21 cellular contexts compared by ENCODE assay signal in the genomic region with DNA sequence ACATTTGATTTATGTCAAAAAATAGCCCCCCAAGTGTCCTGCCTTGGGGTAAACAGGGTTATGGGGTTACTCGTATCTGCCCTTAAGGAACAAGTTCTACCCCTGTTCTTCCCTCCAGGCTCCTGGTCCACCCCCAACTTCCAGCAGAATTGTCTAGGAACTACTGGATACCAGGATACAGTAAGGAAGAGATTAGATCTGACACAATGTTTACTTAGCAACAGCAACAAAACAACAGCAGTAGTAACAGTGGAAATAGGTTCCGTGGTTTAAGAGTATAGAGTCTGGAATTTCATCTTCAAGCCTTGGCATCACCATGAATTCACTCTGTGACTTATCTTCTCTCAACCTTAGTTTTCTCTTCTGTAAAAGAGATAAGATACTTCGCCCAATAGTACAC. TPM values are rescaled to one million over a fixed set of nuclear protein-coding genes. Genes with fewer than 3 reads are reported as not detected.
DNase-seq lines count a peak whose midpoint lies in the region; ATAC-seq, FAIRE-seq and TF ChIP-seq lines count a peak whose summit lies in the region.
"Had no signal": no experiment of that assay in that cellular context is flagged by ENCODE, and none has a peak within 500 bp of the region (broad histone marks: within the 10 kb centered on the region; RNA-seq: fewer than 3 reads in every experiment).

No MANE protein-coding gene starts in this region.

- H3K9me3 ChIP-seq in small intestine (ENCODE audit: control insufficient read depth, low read depth): no peaks in the 10 kb centered on the region
- H3K9me3 ChIP-seq: sigmoid colon, upper lobe of right lung had no signal

- H3K36me3 Mint-ChIP-seq in activated CD4-positive, alpha-beta memory T cell treated with anti-CD3 and anti-CD28 coated beads, Interleukin-2, amount 10 ng/mL, durations not matched to agents 7 days and 5 days (ENCODE audit: low read depth): peaks cover 8% of the 10 kb centered on the region

- H3K4me3 ChIP-seq in fibroblast of pulmonary artery (replicated peaks; ENCODE audit: low read depth, low read length) (no peak overlapping the region), small intestine (ENCODE audit: low read depth in 1 of 2, low read length in 2 of 2) (no peak overlapping the region)
- H3K4me3 ChIP-seq: neural progenitor cell, PC-9, sigmoid colon, upper lobe of right lung had no signal

- peaks cover 34% of the 10 kb centered on the region for H3K4me1 Mint-ChIP-seq in activated CD4-positive, alpha-beta memory T cell treated with anti-CD3 and anti-CD28 coated beads, Interleukin-2, amount 10 ng/mL, durations not matched to agents 7 days and 5 days

- peak; percentile 1; the same call in 2 of the 3 replicates for ATAC-seq in SK-N-SH treated with all-trans-retinoic acid at 6 μM for 48 hours
- ATAC-seq in GM18511 (IDR thresholded peaks at IDR 0.05; ENCODE audit: unreplicated experiment): no peak
- ATAC-seq: activated naive CD4-positive, alpha-beta T cell treated with anti-CD3 and anti-CD28 coated beads, Interleukin-2, amount 50 U/mL, for 72 hours; upper lobe of right lung had no signal

- no peak overlapping the region for H3K27ac Mint-ChIP-seq in activated CD4-positive, alpha-beta memory T cell treated with anti-CD3 and anti-CD28 coated beads, Interleukin-2, amount 10 ng/mL, durations not matched to agents 7 days and 5 days

- peak; percentile 9 for DNase-seq in NCI-H2029 (lab: John Stamatoyannopoulos, UW)
- DNase-seq in NCI-H2029 treated with DMSO at 0.1 percent for 48 hours (lab: John Stamatoyannopoulos, UW): no peak
- DNase-seq in fibroblast of pulmonary artery (ENCODE audit: low read depth): peak; percentile 67
- peak; percentile 34 for DNase-seq in small intestine
- no peak for DNase-seq in cerebellar cortex (ENCODE audit: low spot score)
- DNase-seq in activated CD4-positive, alpha-beta memory T cell treated with anti-CD3 and anti-CD28 coated beads, Interleukin-2, amount 10 ng/mL, durations not matched to agents 7 days and 5 days: no peak
- DNase-seq: ACHN; activated CD4-positive, CD25-positive, alpha-beta regulatory T cell; erythroblast; NCI-H1417; NCI-H524; sigmoid colon; stimulated activated CD4-positive, alpha-beta T cell treated with anti-CD3 and anti-CD28 coated beads, Interleukin-4, amount 100 ng/mL, for 4 hours; upper lobe of right lung had no signal

- no peaks in the 10 kb centered on the region for H3K9me3 Mint-ChIP-seq in activated CD4-positive, alpha-beta memory T cell treated with anti-CD3 and anti-CD28 coated beads, Interleukin-2, amount 10 ng/mL, durations not matched to agents 7 days and 5 days
- H3K9me3 Mint-ChIP-seq: activated naive CD4-positive, alpha-beta T cell treated with anti-CD3 and anti-CD28 coated beads, Interleukin-2, amount 50 U/mL, for 72 hours; IgD-negative memory B cell had no signal

- no peak overlapping the region for H3K4me3 Mint-ChIP-seq in activated CD4-positive, alpha-beta memory T cell treated with anti-CD3 and anti-CD28 coated beads, Interleukin-2, amount 10 ng/mL, durations not matched to agents 7 days and 5 days

- TF ChIP-seq CTCF in fibroblast of pulmonary artery (IDR thresholded peaks at IDR 0.05; ENCODE audit: low read length, missing control alignments): no peak

- CTCF ChIA-PET in activated CD4-positive, alpha-beta memory T cell treated with anti-CD3 and anti-CD28 coated beads, Interleukin-2, amount 10 ng/mL, durations not matched to agents 7 days and 5 days (lab: Charles Lee): no interaction called here

- no peak overlapping the region for H3K27ac ChIP-seq in small intestine (ENCODE audit: low read depth in 1 of 2, low read length in 1 of 2)
- H3K27ac ChIP-seq: neural progenitor cell, PC-9, sigmoid colon, upper lobe of right lung had no signal

- no peaks in the 10 kb centered on the region for H3K36me3 ChIP-seq in small intestine (ENCODE audit: control insufficient read depth in 2 of 2, insufficient read depth in 2 of 2, low read length in 2 of 2)
- H3K36me3 ChIP-seq: neural progenitor cell had no signal

- no peaks in the 10 kb centered on the region for H3K4me1 ChIP-seq in small intestine (ENCODE audit: control insufficient read depth in 2 of 2, insufficient read depth in 1 of 2, low read depth in 1 of 2, low read length in 1 of 2)
- H3K4me1 ChIP-seq: neural progenitor cell had no signal

- peaks cover 0 to 4% of the 10 kb centered on the region in 2 donors for H3K27me3 ChIP-seq in small intestine (ENCODE audit: control insufficient read depth in 2 of 2, insufficient read depth in 2 of 2, low read length in 2 of 2)

- POLR2A ChIA-PET in activated CD4-positive, alpha-beta memory T cell treated with anti-CD3 and anti-CD28 coated beads, Interleukin-2, amount 10 ng/mL, durations not matched to agents 7 days and 5 days (lab: Charles Lee): interaction anchor here (2.3 to 4.2 kb wide), 2 partner anchors 13 to 27 kb away, joined by 17 to 31 read pairs; partner anchors contain the start of genes GGN, PSMD8 and SPRED3

- H3K27me3 Mint-ChIP-seq in activated CD4-positive, alpha-beta memory T cell treated with anti-CD3 and anti-CD28 coated beads, Interleukin-2, amount 10 ng/mL, durations not matched to agents 7 days and 5 days: peaks cover 6% of the 10 kb centered on the region

- no peak for FAIRE-seq in small intestine (lab: Jason Lieb, UNC)

- WGBS in small intestine, 3 donors: 47 to 63% (median 53%) methylated on average over 3 of the region's 3 CpGs

TF ChIP-seq in SK-N-SH treated with all-trans-retinoic acid at 6 μM for 48 hours, 23 proteins besides CTCF, POLR2A, EP300 and RAD21:
- TF ChIP-seq ISL1 (CRISPR knock-in tag; IDR thresholded peaks at IDR 0.05): no peak

RNA-seq across cellular contexts. Expression of gene FAM98C, which starts 1.7 kb away (rescaled TPM):
- 10 to 100 TPM; 23.6 to 47.2 (median 46.5) TPM for polyA plus RNA-seq in small intestine
- total RNA-seq in activated CD4-positive, alpha-beta memory T cell treated with anti-CD3 and anti-CD28 coated beads, Interleukin-2, amount 10 ng/mL, durations not matched to agents 7 days and 5 days: 10 to 100 TPM; 34.7 to 36.5 TPM

RNA-seq across cellular contexts. Expression of gene SPRED3, which starts 12.7 kb away (rescaled TPM):
- polyA plus RNA-seq in small intestine: 1 to 10 TPM in 2 of 3 donors, under 1 TPM in 1; 0.85 to 2.7 (median 2.5) TPM
- total RNA-seq in activated CD4-positive, alpha-beta memory T cell treated with anti-CD3 and anti-CD28 coated beads, Interleukin-2, amount 10 ng/mL, durations not matched to agents 7 days and 5 days: 1 to 10 TPM; 2.1 to 3.8 TPM
- polyA plus RNA-seq: IgD-negative memory B cell had no signal

RNA-seq across cellular contexts. Expression of gene GGN, which starts 13.3 kb away (rescaled TPM):
- polyA plus RNA-seq in small intestine: 10 to 100 TPM in 2 of 3 donors, 1 to 10 TPM in 1; 1.7 to 16.1 (median 14.6) TPM
- total RNA-seq in activated CD4-positive, alpha-beta memory T cell treated with anti-CD3 and anti-CD28 coated beads, Interleukin-2, amount 10 ng/mL, durations not matched to agents 7 days and 5 days: under 1 TPM; 0.28 to 0.40 TPM
- total RNA-seq: sigmoid colon, upper lobe of right lung had no signal
- polyA plus RNA-seq: IgD-negative memory B cell had no signal

RNA-seq across cellular contexts. Expression of gene RASGRP4, which starts 24.9 kb away (rescaled TPM):
- under 1 TPM; 0.22 to 0.87 (median 0.81) TPM for polyA plus RNA-seq in small intestine
- total RNA-seq in activated CD4-positive, alpha-beta memory T cell treated with anti-CD3 and anti-CD28 coated beads, Interleukin-2, amount 10 ng/mL, durations not matched to agents 7 days and 5 days: 10 to 100 TPM; 19.5 to 20.0 TPM
- total RNA-seq: chondrocyte, PC-9 had no signal

RNA-seq across cellular contexts. Expression of gene PSMD8, which starts 26.8 kb away (rescaled TPM):
- polyA plus RNA-seq in small intestine: 100 to 1,000 TPM; 147 to 182 (median 149) TPM
- 100 to 1,000 TPM; 167 to 178 TPM for total RNA-seq in activated CD4-positive, alpha-beta memory T cell treated with anti-CD3 and anti-CD28 coated beads, Interleukin-2, amount 10 ng/mL, durations not matched to agents 7 days and 5 days

Comparison
In these comparisons a context has a peak if more than half of its experiments do, and no peak if none do; other contexts are left out.
1. DNase-seq: peak in NCI-H2029 (single experiment), fibroblast of pulmonary artery (single experiment) and small intestine (single experiment); none in NCI-H2029 treated with DMSO at 0.1 percent for 48 hours (single experiment), cerebellar cortex (single experiment) and activated CD4-positive, alpha-beta memory T cell treated with anti-CD3 and anti-CD28 coated beads, Interleukin-2, amount 10 ng/mL, durations not matched to agents 7 days and 5 days (single experiment).